In the genomic region with DNA sequence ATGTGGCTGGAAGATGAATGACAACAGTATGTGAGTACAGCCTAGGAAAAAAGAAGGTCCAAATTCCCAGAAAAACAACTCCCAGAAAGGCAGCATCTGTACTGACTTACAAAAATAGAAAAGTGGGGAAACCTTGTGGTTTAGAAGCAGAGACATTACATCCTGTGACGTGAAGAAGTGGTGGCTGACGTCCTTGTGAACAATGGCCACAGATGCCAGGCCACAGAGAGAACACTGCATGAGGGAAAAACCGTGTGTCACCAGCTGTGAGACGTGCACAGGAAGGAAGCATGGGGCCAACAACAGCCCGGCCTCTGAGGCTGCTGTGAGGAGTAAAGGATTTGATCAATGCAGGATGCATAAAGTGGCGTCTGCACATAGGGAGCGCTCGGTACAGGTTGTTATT, we compare ENCODE assay signal across 9 cellular contexts.
DNase-seq lines count a peak whose midpoint lies in the region; ATAC-seq, FAIRE-seq and TF ChIP-seq lines count a peak whose summit lies in the region.
"Had no signal": no experiment of that assay in that cellular context is flagged by ENCODE, and none has a peak within 500 bp of the region (broad histone marks: within the 10 kb centered on the region; RNA-seq: fewer than 3 reads in every experiment).

No MANE protein-coding gene starts in this region.

- FAIRE-seq in HTR-8/SVneo (lab: Jason Lieb, UNC) = no peak

- POLR2A ChIA-PET in activated CD4-positive, alpha-beta T cell treated with anti-CD3 and anti-CD28 coated beads, Interleukin-2, amount 10 ng/mL, durations not matched to agents 7 days and 5 days (lab: Charles Lee) = no interaction called here

- H3K36me3 ChIP-seq in BLaER1 treated with 17β-estradiol and CSF1 and Interleukin-3, amounts not matched to agents 10 nM and 100 nM = no peaks in the 10 kb centered on the region

- no peaks in the 10 kb centered on the region for H3K9me3 ChIP-seq in BLaER1 treated with 17β-estradiol and CSF1 and Interleukin-3, amounts not matched to agents 10 nM and 100 nM (replicated peaks in 1 of 11)
- H3K9me3 ChIP-seq: body of pancreas had no signal

- TF ChIP-seq CTCF in fibroblast of villous mesenchyme (IDR thresholded peaks at IDR 0.05; ENCODE audit: insufficient read depth, low read depth, low read length) = no peak

- no peaks in the 10 kb centered on the region for H3K27me3 Mint-ChIP-seq in activated CD4-positive, alpha-beta T cell treated with anti-CD3 and anti-CD28 coated beads, Interleukin-2, amount 10 ng/mL, durations not matched to agents 7 days and 5 days
- H3K27me3 Mint-ChIP-seq in stimulated activated naive CD8-positive, alpha-beta T cell treated with anti-CD3 and anti-CD28 coated beads, Interleukin-15, Interleukin-2, amounts not matched to agents 100 ng/mL and 50 ng/mL, for 24 hours = no peaks in the 10 kb centered on the region

- H4K20me1 ChIP-seq in BLaER1 treated with 17β-estradiol and CSF1 and Interleukin-3, amounts not matched to agents 10 nM and 100 nM = no peaks in the 10 kb centered on the region

- peaks cover 32% of the 10 kb centered on the region for H3K4me1 Mint-ChIP-seq in activated CD4-positive, alpha-beta T cell treated with anti-CD3 and anti-CD28 coated beads, Interleukin-2, amount 10 ng/mL, durations not matched to agents 7 days and 5 days
- H3K4me1 Mint-ChIP-seq in stimulated activated naive CD8-positive, alpha-beta T cell treated with anti-CD3 and anti-CD28 coated beads, Interleukin-15, Interleukin-2, amounts not matched to agents 100 ng/mL and 50 ng/mL, for 24 hours (ENCODE audit: low read depth) = peaks cover 59% of the 10 kb centered on the region

- no peak overlapping the region for H3K4me3 Mint-ChIP-seq in activated CD4-positive, alpha-beta T cell treated with anti-CD3 and anti-CD28 coated beads, Interleukin-2, amount 10 ng/mL, durations not matched to agents 7 days and 5 days
- H3K4me3 Mint-ChIP-seq in stimulated activated naive CD8-positive, alpha-beta T cell treated with anti-CD3 and anti-CD28 coated beads, Interleukin-15, Interleukin-2, amounts not matched to agents 100 ng/mL and 50 ng/mL, for 24 hours = peak overlapping the region; percentile 77

- peak; percentile 65 for DNase-seq in activated CD4-positive, alpha-beta T cell treated with anti-CD3 and anti-CD28 coated beads, Interleukin-2, amount 10 ng/mL, durations not matched to agents 7 days and 5 days
- peak; percentile 34 for DNase-seq in fibroblast of villous mesenchyme (ENCODE audit: low read depth)
- no peak for DNase-seq in midbrain (lab: John Stamatoyannopoulos, UW)
- DNase-seq in HTR-8/SVneo (ENCODE audit: insufficient read length, low spot score) = no peak
- DNase-seq in cortex of kidney (lab: John Stamatoyannopoulos, UW) = no peak

- H3K27me3 ChIP-seq in BLaER1 treated with 17β-estradiol and CSF1 and Interleukin-3, amounts not matched to agents 10 nM and 100 nM = no peaks in the 10 kb centered on the region
- H3K27me3 ChIP-seq: body of pancreas had no signal

- peaks cover 28 to 37% (median 33%) of the 10 kb centered on the region in 10 experiments for H3K4me1 ChIP-seq in BLaER1 treated with 17β-estradiol and CSF1 and Interleukin-3, amounts not matched to agents 10 nM and 100 nM

- ATAC-seq in HG02798 (IDR thresholded peaks at IDR 0.05; ENCODE audit: poor library complexity, unreplicated experiment) = peak; percentile 53
- ATAC-seq: body of pancreas had no signal

- no peaks in the 10 kb centered on the region for H3K9me3 Mint-ChIP-seq in activated CD4-positive, alpha-beta T cell treated with anti-CD3 and anti-CD28 coated beads, Interleukin-2, amount 10 ng/mL, durations not matched to agents 7 days and 5 days
- H3K9me3 Mint-ChIP-seq in stimulated activated naive CD8-positive, alpha-beta T cell treated with anti-CD3 and anti-CD28 coated beads, Interleukin-15, Interleukin-2, amounts not matched to agents 100 ng/mL and 50 ng/mL, for 24 hours = no peaks in the 10 kb centered on the region

- no peaks in the 10 kb centered on the region for H3K36me3 Mint-ChIP-seq in activated CD4-positive, alpha-beta T cell treated with anti-CD3 and anti-CD28 coated beads, Interleukin-2, amount 10 ng/mL, durations not matched to agents 7 days and 5 days (ENCODE audit: low read depth)
- no peaks in the 10 kb centered on the region for H3K36me3 Mint-ChIP-seq in stimulated activated naive CD8-positive, alpha-beta T cell treated with anti-CD3 and anti-CD28 coated beads, Interleukin-15, Interleukin-2, amounts not matched to agents 100 ng/mL and 50 ng/mL, for 24 hours (ENCODE audit: low read depth)

- H3K27ac Mint-ChIP-seq in activated CD4-positive, alpha-beta T cell treated with anti-CD3 and anti-CD28 coated beads, Interleukin-2, amount 10 ng/mL, durations not matched to agents 7 days and 5 days = peak overlapping the region; percentile 10
- H3K27ac Mint-ChIP-seq in stimulated activated naive CD8-positive, alpha-beta T cell treated with anti-CD3 and anti-CD28 coated beads, Interleukin-15, Interleukin-2, amounts not matched to agents 100 ng/mL and 50 ng/mL, for 24 hours = peak overlapping the region; percentile 88

- H3K9ac ChIP-seq in BLaER1 treated with 17β-estradiol and CSF1 and Interleukin-3, amounts not matched to agents 10 nM and 100 nM = peak overlapping the region in 5 of 11 experiments; percentile 27 to 46 (median 33); a peak in 7 of 22 replicates

- peak overlapping the region in 9 of 11 experiments; percentile 20 to 71 (median 64); a peak in 16 of 22 replicates for H3K27ac ChIP-seq in BLaER1 treated with 17β-estradiol and CSF1 and Interleukin-3, amounts not matched to agents 10 nM and 100 nM

- peak overlapping the region; percentile 60 to 88 (median 74) for H3K4me2 ChIP-seq in BLaER1 treated with 17β-estradiol and CSF1 and Interleukin-3, amounts not matched to agents 10 nM and 100 nM

- CTCF ChIA-PET in activated CD4-positive, alpha-beta T cell treated with anti-CD3 and anti-CD28 coated beads, Interleukin-2, amount 10 ng/mL, durations not matched to agents 7 days and 5 days (lab: Charles Lee) = interaction anchor here (1.0 to 1.7 kb wide), 3 partner anchors 8 to 68 kb away, joined by 3 to 4 read pairs (median 3); no protein-coding TSS in a partner anchor

- H3K4me3 ChIP-seq in BLaER1 treated with 17β-estradiol and CSF1 and Interleukin-3, amounts not matched to agents 10 nM and 100 nM = no peak overlapping the region
- no peak overlapping the region for H3K4me3 ChIP-seq in fibroblast of villous mesenchyme (ENCODE audit: low read depth, low read length)
- H3K4me3 ChIP-seq: body of pancreas had no signal

Comparison
In these comparisons a context has a peak if more than half of its experiments do, and no peak if none do; other contexts are left out.
1. DNase-seq: peak in activated CD4-positive, alpha-beta T cell treated with anti-CD3 and anti-CD28 coated beads, Interleukin-2, amount 10 ng/mL, durations not matched to agents 7 days and 5 days (single experiment) and fibroblast of villous mesenchyme (single experiment); none in midbrain (single experiment), HTR-8/SVneo (single experiment) and cortex of kidney (single experiment).